Comparison of ENCODE assay signal across 10 cellular contexts in genomic region chr2:54523336-54523959, GRCh38.
DNase-seq lines count a peak whose midpoint lies in the region; ATAC-seq and TF ChIP-seq lines count a peak whose summit lies in the region.
"Had no signal": no experiment of that assay in that cellular context is flagged by ENCODE, and none has a peak within 500 bp of the region (broad histone marks: within the 10 kb centered on the region; RNA-seq: fewer than 3 reads in every experiment).

No MANE protein-coding gene starts in this region.

- WGBS in suprapubic skin = 54% methylated on average over 4 of the region's 4 CpGs

- TF ChIP-seq CTCF in cardiac muscle cell (IDR thresholded peaks at IDR 0.05; ENCODE audit: low read depth, low read length) = no peak
- no peak for TF ChIP-seq CTCF in PC-3 (conservative IDR thresholded peaks at IDR 0.05; ENCODE audit: low read depth, low read length)
- no peak for TF ChIP-seq CTCF in suprapubic skin (IDR thresholded peaks at IDR 0.05)

- H3K27ac ChIP-seq in cardiac muscle cell (peak overlapping the region; percentile 41), PC-3 (ENCODE audit: low read length) (peak overlapping the region; percentile 28), suprapubic skin (peak overlapping the region; percentile 45)

- no peaks in the 10 kb centered on the region for H3K9me2 ChIP-seq in PC-3 (replicated peaks; ENCODE audit: low read length)

- H3K36me3 ChIP-seq in cardiac muscle cell (peaks cover 14% of the 10 kb centered on the region), PC-3 (ENCODE audit: low read depth, low read length) (peaks cover 14% of the 10 kb centered on the region; the same call in 1 of the 2 replicates), suprapubic skin (peaks cover 24% of the 10 kb centered on the region)

- H2AFZ ChIP-seq in PC-3 (ENCODE audit: low read length) = no peak overlapping the region

- no peak for TF ChIP-seq EP300 in suprapubic skin (IDR thresholded peaks at IDR 0.05)

- intact Hi-C loops in Right ventricle myocardium superior (cut with DNase I) = loop anchor here (10.0 kb wide), 1 partner anchor 111 kb away; no protein-coding TSS in a partner anchor
- intact Hi-C loops in PC-3 (cut with micrococcal nuclease) = loop anchor here (2.0 to 5.0 kb wide), 3 partner anchors 47 to 416 kb away; partner anchors contain the start of gene SPTBN1

- H3K9me3 ChIP-seq in cardiac muscle cell (ENCODE audit: low read depth) (no peaks in the 10 kb centered on the region), PC-3 (ENCODE audit: low read length) (no peaks in the 10 kb centered on the region), suprapubic skin (no peaks in the 10 kb centered on the region)

- H4K20me1 ChIP-seq in PC-3 (ENCODE audit: low read length) = no peaks in the 10 kb centered on the region

- H3K4me1 ChIP-seq in cardiac muscle cell (ENCODE audit: low read depth) = peaks cover 15% of the 10 kb centered on the region
- peaks cover 35% of the 10 kb centered on the region for H3K4me1 ChIP-seq in PC-3 (ENCODE audit: insufficient read depth, low read length)
- H3K4me1 ChIP-seq in suprapubic skin = peaks cover 30% of the 10 kb centered on the region

- CTCF ChIA-PET in PC-3 (lab: Charles Lee) = interaction anchor here (0.9 to 1.4 kb wide), 3 partner anchors 91 to 181 kb away, joined by 3 read pairs; no protein-coding TSS in a partner anchor

- DNase-seq in cardiac muscle cell (ENCODE audit: low read depth in 1 of 2, low spot score in 1 of 2) (no peak), Right ventricle myocardium superior (no peak), PC-3 (no peak), foreskin melanocyte (peak; percentile 89), suprapubic skin (ENCODE audit: low spot score in 2 of 2) (no peak), NCI-H1105 treated with DMSO at 0.1 percent for 48 hours (lab: John Stamatoyannopoulos, UW) (no peak)
- no peak for DNase-seq in activated T-cell treated with anti-CD3 and anti-CD28 coated beads, Interleukin-2, amount 50 U/mL, for 48 hours
- DNase-seq: SIG-M5, T1000 had no signal

- H3K9ac ChIP-seq in PC-3 (ENCODE audit: low read length) = peak overlapping the region; percentile 26; the same call in 1 of the 2 replicates

- POLR2A ChIA-PET in PC-3 (lab: Charles Lee; ENCODE audit: unreplicated experiment) = interaction anchor here (0.6 to 0.8 kb wide), 3 partner anchors 16 to 37 kb away, joined by 3 to 5 read pairs (median 5); no protein-coding TSS in a partner anchor

- H3K27me3 ChIP-seq in cardiac muscle cell (no peaks in the 10 kb centered on the region), PC-3 (ENCODE audit: low read length) (no peaks in the 10 kb centered on the region), suprapubic skin (no peaks in the 10 kb centered on the region)

- H3K79me2 ChIP-seq in PC-3 (ENCODE audit: low read length) = peaks cover 20% of the 10 kb centered on the region

- TF ChIP-seq POLR2A in suprapubic skin (IDR thresholded peaks at IDR 0.05) = no peak

- H3F3A ChIP-seq in PC-3 (ENCODE audit: low read length, unreplicated experiment) = no peaks in the 10 kb centered on the region

- no peak for ATAC-seq in Right ventricle myocardium superior (ENCODE audit: poor library complexity)
- ATAC-seq in PC-3 = no peak
- ATAC-seq in GM19463 (IDR thresholded peaks at IDR 0.05; ENCODE audit: unreplicated experiment) = no peak

- BruUV-seq in PC-3 (replicated peaks; lab: Mats Ljungman, UMichigan) = no TSS peak

- no peak overlapping the region for H3K4me2 ChIP-seq in PC-3 (ENCODE audit: low read length)

- no peak overlapping the region for H3K4me3 ChIP-seq in cardiac muscle cell
- H3K4me3 ChIP-seq in PC-3 (ENCODE audit: low read length) = no peak overlapping the region
- H3K4me3 ChIP-seq in suprapubic skin = no peak overlapping the region
